ENCODE assay signal across 14 cellular contexts in the genomic region with DNA sequence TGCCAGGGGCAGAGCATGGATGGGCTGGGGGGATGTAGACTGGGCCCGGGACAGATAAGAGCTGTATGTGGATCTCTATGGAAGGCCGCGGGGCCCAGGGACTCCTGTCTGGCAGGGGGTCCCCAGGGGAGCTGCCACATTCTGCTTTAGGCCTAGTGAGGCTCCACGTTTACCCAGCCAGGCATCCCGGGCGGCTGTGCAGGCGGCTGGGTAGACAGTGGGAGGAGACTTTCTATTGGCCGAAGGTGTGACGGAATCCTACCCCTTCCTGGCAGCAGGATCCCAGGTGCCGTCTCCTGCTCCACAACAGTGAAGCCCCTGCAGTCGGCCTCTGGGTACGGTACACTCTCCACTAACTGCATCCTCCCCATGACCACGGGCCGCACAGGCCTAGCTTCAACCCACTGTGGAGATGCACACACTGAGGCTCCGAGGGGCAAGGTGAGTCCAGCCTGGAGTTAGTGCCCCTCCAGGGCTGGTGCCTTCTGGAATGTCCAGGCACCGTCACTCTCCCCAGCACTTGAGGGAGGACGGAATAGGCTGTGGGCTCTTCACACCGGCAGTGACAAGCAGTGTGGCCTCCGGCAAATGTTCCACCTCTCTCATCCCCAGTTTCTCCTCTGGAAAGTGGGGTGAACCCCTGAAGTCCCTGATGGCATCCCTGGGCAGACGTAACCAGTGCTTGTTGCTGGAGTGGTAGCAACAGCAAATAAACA. TPM values are rescaled to one million over a fixed set of nuclear protein-coding genes. Genes with fewer than 3 reads are reported as not detected.
DNase-seq lines count a peak whose midpoint lies in the region; ATAC-seq and TF ChIP-seq lines count a peak whose summit lies in the region.
"Had no signal": no experiment of that assay in that cellular context is flagged by ENCODE, and none has a peak within 500 bp of the region (broad histone marks: within the 10 kb centered on the region; RNA-seq: fewer than 3 reads in every experiment).

No MANE protein-coding gene starts in this region.

- peak; percentile 18 for DNase-seq in activated CD4-positive, CD25-positive, alpha-beta regulatory T cell treated with anti-CD3 and anti-CD28 coated beads, Interleukin-2, amount 50 U/mL, for 72 hours
- no peak for DNase-seq in ascending aorta (ENCODE audit: low spot score in 2 of 2)
- peak; percentile 35 for DNase-seq in left lobe of liver (ENCODE audit: low spot score)
- DNase-seq in GM10266 (ENCODE audit: extremely low spot score): no peak
- no peak for DNase-seq in DMS79 treated with DMSO at 0.1 percent for 48 hours (lab: John Stamatoyannopoulos, UW)
- DNase-seq in NCI-H1048 (lab: John Stamatoyannopoulos, UW): no peak
- DNase-seq: IMR-90, NCI-H187, retina had no signal

- intact Hi-C loops in ascending aorta (cut with DNase I): loop anchor here (2.0 to 10.0 kb wide), 3 partner anchors 56 to 262 kb away; a partner anchor contains a TSS

- H3K36me3 ChIP-seq in ascending aorta: peaks cover 54 to 56% of the 10 kb centered on the region in 2 donors
- H3K36me3 ChIP-seq in thymus (ENCODE audit: control insufficient read depth, insufficient read depth): no peaks in the 10 kb centered on the region
- H3K36me3 ChIP-seq: cardiac muscle cell had no signal

- H3K4me1 ChIP-seq in ascending aorta (peaks cover 3 to 38% of the 10 kb centered on the region in 2 donors), thymus (ENCODE audit: control insufficient read depth, insufficient read depth, low read length) (peaks cover 12% of the 10 kb centered on the region)

- 97% methylated on average over 20 of the region's 20 CpGs for WGBS in thymus

- no peak for ATAC-seq in activated CD4-positive, CD25-positive, alpha-beta regulatory T cell treated with anti-CD3 and anti-CD28 coated beads, Interleukin-2, amount 50 U/mL, for 24 hours
- no peak for ATAC-seq in left lobe of liver

- TF ChIP-seq CTCF in ascending aorta (IDR thresholded peaks at IDR 0.05) (no peak), GM10266 (IDR thresholded peaks at IDR 0.05; ENCODE audit: control insufficient read depth, insufficient read depth, low read depth, missing control alignments) (no peak)

- H3K4me3 ChIP-seq in ascending aorta (no peak overlapping the region), thymus (ENCODE audit: low read length) (no peak overlapping the region)
- H3K4me3 ChIP-seq: cardiac muscle cell, lung had no signal

- H3K9me3 ChIP-seq in ascending aorta: no peaks in the 10 kb centered on the region
- H3K9me3 ChIP-seq in thymus (ENCODE audit: control insufficient read depth): no peaks in the 10 kb centered on the region

- peak overlapping the region; percentile 12 to 40 for H3K27ac ChIP-seq in ascending aorta
- H3K27ac ChIP-seq in thymus (ENCODE audit: low read depth): peak overlapping the region; percentile 33
- H3K27ac ChIP-seq: cardiac muscle cell had no signal

- H3K27me3 ChIP-seq in ascending aorta: no peaks in the 10 kb centered on the region
- H3K27me3 ChIP-seq in thymus (ENCODE audit: control insufficient read depth, insufficient read depth): no peaks in the 10 kb centered on the region
- H3K27me3 ChIP-seq: cardiac muscle cell had no signal

RNA-seq across cellular contexts. Expression of a gene that starts 36.8 kb away (rescaled TPM):
- not detected for total RNA-seq in ascending aorta
- 0.08 TPM for total RNA-seq in left lobe of liver
- polyA plus RNA-seq in thymus: 3.4 TPM
- total RNA-seq: cardiac muscle cell, fibroblast of villous mesenchyme, IMR-90 had no signal
- polyA plus RNA-seq: cardiac muscle cell, IMR-90 had no signal

RNA-seq across cellular contexts. Expression of a gene that starts 52.8 kb away (rescaled TPM):
- total RNA-seq in ascending aorta (56.8 TPM), left lobe of liver (5.2 TPM)
- polyA plus RNA-seq in thymus: 5.1 TPM

Comparison
In these comparisons a context has a peak if more than half of its experiments do, and no peak if none do; other contexts are left out.
1. DNase-seq: peak in activated CD4-positive, CD25-positive, alpha-beta regulatory T cell treated with anti-CD3 and anti-CD28 coated beads, Interleukin-2, amount 50 U/mL, for 72 hours (single experiment) and left lobe of liver (single experiment); none in ascending aorta (0 of 2), GM10266 (single experiment), DMS79 treated with DMSO at 0.1 percent for 48 hours (single experiment) and NCI-H1048 (single experiment).